ENCODE assay signal across 8 cellular contexts in the genomic region with DNA sequence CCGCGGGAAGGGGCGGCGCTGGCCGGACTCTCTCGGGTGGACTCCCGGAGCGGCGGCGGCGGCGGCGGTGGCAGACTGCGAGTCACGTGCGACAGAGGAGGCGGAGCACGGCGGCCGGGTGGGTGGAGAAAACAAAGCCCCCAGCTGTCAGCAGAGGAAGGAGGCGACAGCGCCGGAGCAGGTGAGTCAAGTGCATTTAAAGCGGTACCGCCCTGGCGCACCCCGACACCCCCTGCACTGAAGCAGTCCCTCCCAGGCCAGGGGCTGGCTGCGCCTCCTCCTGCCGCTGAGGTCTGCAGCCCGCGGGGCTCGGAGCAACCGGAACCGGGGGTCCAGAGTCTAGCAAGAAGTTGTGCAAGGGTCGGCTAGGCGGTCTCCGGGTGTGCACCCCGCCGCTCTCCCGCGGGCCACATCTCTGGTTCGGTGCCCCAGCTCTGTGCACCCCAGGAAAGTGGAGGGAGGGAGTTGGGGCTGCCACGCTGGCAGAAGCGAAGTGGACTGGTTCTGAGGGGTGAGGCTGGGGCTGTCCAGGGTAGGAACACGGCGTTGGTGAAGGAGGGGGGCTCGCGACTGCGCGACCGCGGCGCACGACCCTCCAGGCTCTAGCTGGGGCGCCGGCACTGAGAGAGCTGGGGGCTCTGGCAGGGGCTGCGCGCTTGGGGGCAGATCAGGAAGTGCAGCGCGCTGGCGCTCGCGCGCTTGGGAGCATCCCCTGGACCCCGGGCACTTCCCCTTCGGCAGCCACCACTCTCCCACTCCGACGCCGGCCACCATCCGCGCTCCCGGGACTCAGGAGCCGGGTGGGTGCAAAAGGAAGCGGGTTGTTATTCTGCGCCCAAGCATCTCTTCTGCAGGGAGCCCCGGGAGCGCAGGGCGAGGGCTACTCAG.
DNase-seq lines count a peak whose midpoint lies in the region; ATAC-seq and TF ChIP-seq lines count a peak whose summit lies in the region.

No MANE protein-coding gene starts in this region.

- no peak overlapping the region for H3K27ac Mint-ChIP-seq in CD4-positive, CD25-positive, alpha-beta regulatory T cell
- no peak overlapping the region for H3K27ac Mint-ChIP-seq in activated T-helper 1 cell treated with anti-CD3 and anti-CD28 coated beads, Interleukin-12 subunit alpha, Interleukin-12 subunit beta, Interleukin-2, Interleukin-4 antibody, amounts not matched to agents 30 ng/mL and 10 ng/mL and 1 ng/mL, durations not matched to agents 14 hours and 24 hours and 36 hours
- no peak overlapping the region for H3K27ac Mint-ChIP-seq in nephron progenitor cell
- no peak overlapping the region for H3K27ac Mint-ChIP-seq in stimulated activated naive CD8-positive, alpha-beta T cell treated with anti-CD3 and anti-CD28 coated beads, Interleukin-15, Interleukin-2, amounts not matched to agents 100 ng/mL and 50 ng/mL, for 24 hours

- peaks cover 0 to 6% (median 0%) of the 10 kb centered on the region in 7 donors for H3K9me3 Mint-ChIP-seq in CD4-positive, CD25-positive, alpha-beta regulatory T cell
- peaks cover 4% of the 10 kb centered on the region for H3K9me3 Mint-ChIP-seq in activated T-helper 1 cell treated with anti-CD3 and anti-CD28 coated beads, Interleukin-12 subunit alpha, Interleukin-12 subunit beta, Interleukin-2, Interleukin-4 antibody, amounts not matched to agents 30 ng/mL and 10 ng/mL and 1 ng/mL, durations not matched to agents 14 hours and 24 hours and 36 hours
- H3K9me3 Mint-ChIP-seq in nephron progenitor cell = peaks cover 6% of the 10 kb centered on the region
- H3K9me3 Mint-ChIP-seq in stimulated activated naive CD8-positive, alpha-beta T cell treated with anti-CD3 and anti-CD28 coated beads, Interleukin-15, Interleukin-2, amounts not matched to agents 100 ng/mL and 50 ng/mL, for 24 hours = no peaks in the 10 kb centered on the region

- no peaks in the 10 kb centered on the region for H3K36me3 ChIP-seq in CD4-positive, CD25-positive, alpha-beta regulatory T cell (ENCODE audit: control insufficient read depth, insufficient read depth, low read length)
- H3K36me3 ChIP-seq in HUES6 (ENCODE audit: control insufficient read depth, insufficient read depth, low read length) = no peaks in the 10 kb centered on the region

- intact Hi-C loops in activated T-helper 1 cell treated with anti-CD3 and anti-CD28 coated beads, Interleukin-12 subunit alpha, Interleukin-12 subunit beta, Interleukin-2, Interleukin-4 antibody, amounts not matched to agents 30 ng/mL and 10 ng/mL and 1 ng/mL, durations not matched to agents 14 hours and 24 hours and 36 hours (cut with micrococcal nuclease) = loop anchor here (5.0 to 10.0 kb wide), 5 partner anchors 50 to 998 kb away; a partner anchor contains a TSS

- peak overlapping the region; percentile 72 to 92 (median 90) for H3K4me3 Mint-ChIP-seq in CD4-positive, CD25-positive, alpha-beta regulatory T cell
- H3K4me3 Mint-ChIP-seq in activated T-helper 1 cell treated with anti-CD3 and anti-CD28 coated beads, Interleukin-12 subunit alpha, Interleukin-12 subunit beta, Interleukin-2, Interleukin-4 antibody, amounts not matched to agents 30 ng/mL and 10 ng/mL and 1 ng/mL, durations not matched to agents 14 hours and 24 hours and 36 hours = peak overlapping the region; percentile 78
- peak overlapping the region; percentile 84 for H3K4me3 Mint-ChIP-seq in nephron progenitor cell
- H3K4me3 Mint-ChIP-seq in stimulated activated naive CD8-positive, alpha-beta T cell treated with anti-CD3 and anti-CD28 coated beads, Interleukin-15, Interleukin-2, amounts not matched to agents 100 ng/mL and 50 ng/mL, for 24 hours = peak overlapping the region; percentile 79

- H3K4me3 ChIP-seq in CD4-positive, CD25-positive, alpha-beta regulatory T cell (ENCODE audit: low read depth, low read length) = peak overlapping the region; percentile 80
- peak overlapping the region; percentile 95 for H3K4me3 ChIP-seq in HUES6 (ENCODE audit: low read depth, low read length)
- peak overlapping the region; percentile 62 for H3K4me3 ChIP-seq in fibroblast of pulmonary artery (replicated peaks; ENCODE audit: low read depth, low read length)

- peaks cover 30% of the 10 kb centered on the region for H3K27me3 ChIP-seq in CD4-positive, CD25-positive, alpha-beta regulatory T cell (ENCODE audit: control insufficient read depth, insufficient read depth, low read length)
- peaks cover 81% of the 10 kb centered on the region for H3K27me3 ChIP-seq in HUES6 (ENCODE audit: control insufficient read depth, insufficient read depth, low read length)

- peak; percentile 55 to 76 (median 57) for DNase-seq in CD4-positive, CD25-positive, alpha-beta regulatory T cell
- DNase-seq in OCI-M1 (lab: John Stamatoyannopoulos, UW) (peak; percentile 76), fibroblast of pulmonary artery (ENCODE audit: low read depth) (peak; percentile 20), nephron progenitor cell (peak; percentile 87)
- DNase-seq in activated T-helper 1 cell treated with anti-CD3 and anti-CD28 coated beads, Interleukin-12 subunit alpha, Interleukin-12 subunit beta, Interleukin-2, Interleukin-4 antibody, amounts not matched to agents 30 ng/mL and 10 ng/mL and 1 ng/mL, durations not matched to agents 14 hours and 24 hours and 36 hours (ENCODE audit: low spot score) = peak; percentile 55

- TF ChIP-seq CTCF in fibroblast of pulmonary artery (IDR thresholded peaks at IDR 0.05; ENCODE audit: low read length, missing control alignments) (no peak), nephron progenitor cell (IDR thresholded peaks at IDR 0.05) (no peak)

- H3K4me1 Mint-ChIP-seq in CD4-positive, CD25-positive, alpha-beta regulatory T cell = peaks cover 5 to 29% (median 17%) of the 10 kb centered on the region in 4 donors
- H3K4me1 Mint-ChIP-seq in activated T-helper 1 cell treated with anti-CD3 and anti-CD28 coated beads, Interleukin-12 subunit alpha, Interleukin-12 subunit beta, Interleukin-2, Interleukin-4 antibody, amounts not matched to agents 30 ng/mL and 10 ng/mL and 1 ng/mL, durations not matched to agents 14 hours and 24 hours and 36 hours (ENCODE audit: low read depth) = peaks cover 25% of the 10 kb centered on the region
- peaks cover 29% of the 10 kb centered on the region for H3K4me1 Mint-ChIP-seq in nephron progenitor cell
- H3K4me1 Mint-ChIP-seq in stimulated activated naive CD8-positive, alpha-beta T cell treated with anti-CD3 and anti-CD28 coated beads, Interleukin-15, Interleukin-2, amounts not matched to agents 100 ng/mL and 50 ng/mL, for 24 hours (ENCODE audit: low read depth) = peaks cover 48% of the 10 kb centered on the region

- peak; percentile 75 to 76 for ATAC-seq in CD4-positive, CD25-positive, alpha-beta regulatory T cell (ENCODE audit: low read depth in 2 of 2)
- peak; percentile 62 for ATAC-seq in GM21381 (IDR thresholded peaks at IDR 0.05; ENCODE audit: unreplicated experiment)

- peaks cover 73% of the 10 kb centered on the region for H3K27me3 Mint-ChIP-seq in CD4-positive, CD25-positive, alpha-beta regulatory T cell
- peaks cover 31% of the 10 kb centered on the region for H3K27me3 Mint-ChIP-seq in activated T-helper 1 cell treated with anti-CD3 and anti-CD28 coated beads, Interleukin-12 subunit alpha, Interleukin-12 subunit beta, Interleukin-2, Interleukin-4 antibody, amounts not matched to agents 30 ng/mL and 10 ng/mL and 1 ng/mL, durations not matched to agents 14 hours and 24 hours and 36 hours (ENCODE audit: insufficient read depth)
- H3K27me3 Mint-ChIP-seq in nephron progenitor cell (ENCODE audit: low read depth, poor library complexity) = peaks cover 88% of the 10 kb centered on the region
- H3K27me3 Mint-ChIP-seq in stimulated activated naive CD8-positive, alpha-beta T cell treated with anti-CD3 and anti-CD28 coated beads, Interleukin-15, Interleukin-2, amounts not matched to agents 100 ng/mL and 50 ng/mL, for 24 hours = peaks cover 30% of the 10 kb centered on the region

- peaks cover 27% of the 10 kb centered on the region for H3K4me1 ChIP-seq in CD4-positive, CD25-positive, alpha-beta regulatory T cell (ENCODE audit: control insufficient read depth, insufficient read depth, low read length, poor library complexity, severe bottlenecking)
- 0 out of 2 replicates have a peak, but pooled peaks cover 24% of the 10 kb centered on the region for H3K4me1 ChIP-seq in HUES6 (ENCODE audit: control insufficient read depth, insufficient read depth, low read length)

- peak overlapping the region; percentile 32 for H3K9ac ChIP-seq in HUES6 (ENCODE audit: low read length)

- H3K27ac ChIP-seq in CD4-positive, CD25-positive, alpha-beta regulatory T cell (ENCODE audit: insufficient read depth, low read length, poor library complexity, severe bottlenecking) = no peak overlapping the region
- H3K27ac ChIP-seq in HUES6 (ENCODE audit: low read depth, low read length) = no peak overlapping the region

- no peaks in the 10 kb centered on the region for H3K36me3 Mint-ChIP-seq in CD4-positive, CD25-positive, alpha-beta regulatory T cell
- H3K36me3 Mint-ChIP-seq in activated T-helper 1 cell treated with anti-CD3 and anti-CD28 coated beads, Interleukin-12 subunit alpha, Interleukin-12 subunit beta, Interleukin-2, Interleukin-4 antibody, amounts not matched to agents 30 ng/mL and 10 ng/mL and 1 ng/mL, durations not matched to agents 14 hours and 24 hours and 36 hours (ENCODE audit: low read depth) = peaks cover 1% of the 10 kb centered on the region
- no peaks in the 10 kb centered on the region for H3K36me3 Mint-ChIP-seq in nephron progenitor cell (ENCODE audit: low read depth)
- H3K36me3 Mint-ChIP-seq in stimulated activated naive CD8-positive, alpha-beta T cell treated with anti-CD3 and anti-CD28 coated beads, Interleukin-15, Interleukin-2, amounts not matched to agents 100 ng/mL and 50 ng/mL, for 24 hours (ENCODE audit: low read depth) = no peaks in the 10 kb centered on the region

- H3K9me3 ChIP-seq in CD4-positive, CD25-positive, alpha-beta regulatory T cell (ENCODE audit: control insufficient read depth in 2 of 2, low read length in 2 of 2) = no peaks in the 10 kb centered on the region
- H3K9me3 ChIP-seq in HUES6 (ENCODE audit: control insufficient read depth, insufficient read depth, low read depth, low read length) = no peaks in the 10 kb centered on the region

Comparison
In these comparisons a context has a peak if more than half of its experiments do, and no peak if none do; other contexts are left out.
1. DNase-seq: peak in every context shown above with its lines; median percentile 87 in nephron progenitor cell; 76 in OCI-M1; 57 in CD4-positive, CD25-positive, alpha-beta regulatory T cell; 55 in activated T-helper 1 cell treated with anti-CD3 and anti-CD28 coated beads, Interleukin-12 subunit alpha, Interleukin-12 subunit beta, Interleukin-2, Interleukin-4 antibody, amounts not matched to agents 30 ng/mL and 10 ng/mL and 1 ng/mL, durations not matched to agents 14 hours and 24 hours and 36 hours; 20 in fibroblast of pulmonary artery.